Comparison of ENCODE assay signal across 20 cellular contexts in genomic region chr17:15947976-15948752, GRCh38. TPM values are rescaled to one million over a fixed set of nuclear protein-coding genes. Genes with fewer than 3 reads are reported as not detected.
DNase-seq lines count a peak whose midpoint lies in the region; ATAC-seq, FAIRE-seq and TF ChIP-seq lines count a peak whose summit lies in the region.
"Had no signal": no experiment of that assay in that cellular context is flagged by ENCODE, and none has a peak within 500 bp of the region (broad histone marks: within the 10 kb centered on the region; RNA-seq: fewer than 3 reads in every experiment).

No MANE protein-coding gene starts in this region.

- no peak for DNase-seq in IMR-90
- DNase-seq in bronchial epithelial cell (ENCODE audit: low read depth): peak; percentile 56
- DNase-seq in iPS-NIHi7 (ENCODE audit: extremely low spot score): peak; percentile 10
- peak; percentile 55 for DNase-seq in spleen
- DNase-seq in NCI-H1417 treated with DMSO at 0.1 percent for 48 hours (lab: John Stamatoyannopoulos, UW): no peak
- DNase-seq in SKM-1 treated with dmso at 0.1 percent for 144 hours (lab: John Stamatoyannopoulos, UW; ENCODE audit: unreplicated experiment): no peak
- no peak for DNase-seq in NCI-H2029 (lab: John Stamatoyannopoulos, UW)
- DNase-seq: activated CD4-positive, alpha-beta memory T cell treated with anti-CD3 and anti-CD28 coated beads, Interleukin-2, amount 10 ng/mL, durations not matched to agents 7 days and 5 days; activated naive CD4-positive, alpha-beta T cell treated with Interleukin-2 at 50 U/mL for 16 hours; DMS79 treated with DMSO at 0.1 percent for 48 hours; NCI-H1105; NCI-H2107; NCI-H510A; nucleus accumbens; SHP77 treated with DMSO at 0.1 percent for 48 hours; stimulated activated CD4-positive, alpha-beta T cell treated with anti-CD3 and anti-CD28 coated beads, Interleukin-15, amount 100 ng/mL, for 24 hours; T-helper 17 cell; testis had no signal

- no peak overlapping the region for H2AFZ ChIP-seq in IMR-90 (replicated peaks; ENCODE audit: low read length, poor library complexity)

- H3K4me3 ChIP-seq in IMR-90 (ENCODE audit: insufficient read depth, low read depth, low read length) (no peak overlapping the region), bronchial epithelial cell (ENCODE audit: low read depth, low read length) (no peak overlapping the region), spleen (no peak overlapping the region)
- H3K4me3 ChIP-seq: gastroesophageal sphincter, testis had no signal

- H2AK5ac ChIP-seq in IMR-90 (ENCODE audit: low read depth, low read length): peak overlapping the region; percentile 56

- no peak for TF ChIP-seq POLR2A in IMR-90 (IDR thresholded peaks at IDR 0.05; ENCODE audit: low read depth, low read length)
- no peak for TF ChIP-seq POLR2A in spleen (IDR thresholded peaks at IDR 0.05)

- no peak overlapping the region for H3K4me2 ChIP-seq in IMR-90 (ENCODE audit: low read depth, low read length)

- H4K91ac ChIP-seq in IMR-90 (ENCODE audit: insufficient read depth, low read depth, low read length): peak overlapping the region; percentile 10; the same call in 1 of the 2 replicates

- no peak for FAIRE-seq in bronchial epithelial cell (lab: Jason Lieb, UNC)

- no peak overlapping the region for H3K27ac ChIP-seq in IMR-90 (ENCODE audit: insufficient read depth, low read length)
- H3K27ac ChIP-seq in spleen: no peak overlapping the region
- H3K27ac ChIP-seq: testis had no signal

- BruUV-seq in IMR-90 (replicated peaks; lab: Mats Ljungman, UMichigan): no TSS peak

- H3K56ac ChIP-seq in IMR-90 (ENCODE audit: extremely low read depth, insufficient read depth, low read length): no peak overlapping the region

- H3K4ac ChIP-seq in IMR-90 (ENCODE audit: low read depth, low read length): peak overlapping the region; percentile 49

- no peak overlapping the region for H2BK5ac ChIP-seq in IMR-90 (ENCODE audit: low read depth, low read length, poor library complexity, severe bottlenecking)

- H3K27me3 ChIP-seq in IMR-90 (ENCODE audit: control insufficient read depth, insufficient read depth, low read length): no peaks in the 10 kb centered on the region
- no peaks in the 10 kb centered on the region for H3K27me3 ChIP-seq in bronchial epithelial cell (ENCODE audit: control insufficient read depth, insufficient read depth, low read length)
- peaks cover 0 to 57% (median 21%) of the 10 kb centered on the region in 7 donors for H3K27me3 ChIP-seq in spleen (replicated peaks in 1 of 7)
- H3K27me3 ChIP-seq: testis had no signal

- ATAC-seq in IMR-90 (ENCODE audit: low read depth) (no peak), HG02981 (IDR thresholded peaks at IDR 0.05; ENCODE audit: unreplicated experiment) (no peak)
- ATAC-seq: gastroesophageal sphincter, T-helper 17 cell had no signal

- H3K4me1 ChIP-seq in IMR-90 (ENCODE audit: control insufficient read depth, insufficient read depth, low read length) (peaks cover 20% of the 10 kb centered on the region), spleen (peaks cover 15 to 40% (median 27%) of the 10 kb centered on the region in 6 donors)

- H2BK120ac ChIP-seq in IMR-90 (ENCODE audit: low read depth, low read length): no peak overlapping the region; the same call in 1 of the 2 replicates

- H3K23ac ChIP-seq in IMR-90 (ENCODE audit: low read depth, low read length): no peak overlapping the region

- WGBS in IMR-90 (ENCODE audit: extremely low coverage in 2 of 2, insufficient read length in 1 of 2), 2 experiments: 100% methylated on average over 2 of the region's 16 CpGs; no CpG with 5 or more reads in 1 of the 2 experiments
- 81 to 89% (median 89%) methylated on average over 10 to 16 of the region's 16 CpGs for WGBS in spleen, 5 donors

- H2BK15ac ChIP-seq in IMR-90 (ENCODE audit: low read depth, low read length): peak overlapping the region; percentile 58; the same call in 1 of the 3 replicates

- H4K8ac ChIP-seq in IMR-90 (ENCODE audit: low read depth in 2 of 2, low read length in 2 of 2): no peak overlapping the region

- in situ Hi-C loops in IMR-90 (cut with MboI; ENCODE audit: low sequenced_read_pairs): no loop called here

- H3K14ac ChIP-seq in IMR-90 (replicated peaks; ENCODE audit: low read depth, low read length): 0 out of 2 replicates have a peak overlapping the region, but pooled peaks have one; percentile 4

- CTCF ChIA-PET in IMR-90 (lab: Yijun Ruan, JAX): no interaction called here

- POLR2A ChIA-PET in IMR-90 (lab: Charles Lee; ENCODE audit: unreplicated experiment): interaction anchor here (1.2 kb wide), 1 partner anchor 10 kb away, joined by 5 read pairs; no protein-coding TSS in a partner anchor

- peaks cover 14% of the 10 kb centered on the region; the same call in 1 of the 2 replicates for H3K9me1 ChIP-seq in IMR-90 (ENCODE audit: insufficient read depth, low read length)

- no peak overlapping the region for H4K5ac ChIP-seq in IMR-90 (ENCODE audit: low read depth, low read length)

- no peak overlapping the region for H3K9ac ChIP-seq in IMR-90 (ENCODE audit: low read depth, low read length)

- dilution Hi-C loops in IMR-90 (cut with HindIII; ENCODE audit: low sequenced_read_pairs, unreplicated experiment): no loop called here

- H2BK20ac ChIP-seq in IMR-90 (ENCODE audit: low read depth, low read length): no peak overlapping the region

- TF ChIP-seq RAD21 in IMR-90 (IDR thresholded peaks at IDR 0.05; ENCODE audit: low read length): no peak

- no peaks in the 10 kb centered on the region for H4K20me1 ChIP-seq in IMR-90 (ENCODE audit: insufficient read depth, low read length)

- TF ChIP-seq CTCF in IMR-90 (conservative IDR thresholded peaks at IDR 0.05; ENCODE audit: low read depth, low read length): no peak
- no peak for TF ChIP-seq CTCF in bronchial epithelial cell (IDR thresholded peaks at IDR 0.05; ENCODE audit: insufficient read depth, low read length, severe bottlenecking)
- no peak for TF ChIP-seq CTCF in spleen (IDR thresholded peaks at IDR 0.05 in 8 of 11, conservative IDR thresholded peaks at IDR 0.05 in 3 of 11)

- H3K9me3 ChIP-seq in IMR-90 (ENCODE audit: control insufficient read depth, insufficient read depth, low read length) (no peaks in the 10 kb centered on the region), spleen (no peaks in the 10 kb centered on the region)
- H3K9me3 ChIP-seq: gastroesophageal sphincter, testis had no signal

- H3K18ac ChIP-seq in IMR-90 (ENCODE audit: low read depth, low read length): no peak overlapping the region

- peaks cover 17 to 45% of the 10 kb centered on the region in 2 experiments for H3K79me1 ChIP-seq in IMR-90 (ENCODE audit: low read depth in 1 of 2, low read length in 2 of 2)

- intact Hi-C loops in IMR-90 (cut with micrococcal nuclease) (no loop called here), spleen (cut with DNase I; ENCODE audit: low total_unique reads) (no loop called here)

- H3K36me3 ChIP-seq in IMR-90 (ENCODE audit: control insufficient read depth, insufficient read depth, low read length): 0 out of 2 replicates have a peak, but pooled peaks cover 2% of the 10 kb centered on the region
- H3K36me3 ChIP-seq in bronchial epithelial cell (ENCODE audit: control insufficient read depth, insufficient read depth, low read length): peaks cover 8% of the 10 kb centered on the region
- no peaks in the 10 kb centered on the region for H3K36me3 ChIP-seq in spleen
- H3K36me3 ChIP-seq: gastroesophageal sphincter had no signal

- H2AK9ac ChIP-seq in IMR-90 (replicated peaks; ENCODE audit: low read depth, low read length, poor library complexity): peak overlapping the region; percentile 94

TF ChIP-seq in IMR-90, 13 proteins besides CTCF, POLR2A, EP300 and RAD21 (continues in another document):
- TF ChIP-seq RFX5 (IDR thresholded peaks at IDR 0.05; ENCODE audit: low read depth, low read length) (no peak), FOS (IDR thresholded peaks at IDR 0.05; ENCODE audit: low read depth, low read length) (no peak), MXI1 (IDR thresholded peaks at IDR 0.05; ENCODE audit: borderline replicate concordance, low read depth, low read length) (no peak), NFE2L2 (IDR thresholded peaks at IDR 0.05; ENCODE audit: low read depth, low read length) (no peak), CHD1 (IDR thresholded peaks at IDR 0.05; ENCODE audit: low read depth, low read length) (no peak), MAFK (IDR thresholded peaks at IDR 0.05; ENCODE audit: low read depth, low read length) (no peak), SMC3 (IDR thresholded peaks at IDR 0.05; ENCODE audit: low read depth, low read length) (no peak), USF2 (IDR thresholded peaks at IDR 0.05; ENCODE audit: low read depth, low read length) (no peak), BHLHE40 (IDR thresholded peaks at IDR 0.05; ENCODE audit: low read depth, low read length) (no peak), CEBPB (IDR thresholded peaks at IDR 0.05; ENCODE audit: low read depth, low read length) (no peak), MAZ (IDR thresholded peaks at IDR 0.05; ENCODE audit: borderline replicate concordance, low read depth, low read length) (no peak)

RNA-seq across cellular contexts. Expression of gene ADORA2B, which starts 3.2 kb away (rescaled TPM):
- 5.2 and 5.8 TPM in 2 replicates for total RNA-seq in IMR-90 (2012; rRNA removed)
- polyA plus RNA-seq in IMR-90 (2012; rRNA removed): 5.5 and 6.1 TPM in 2 replicates
- 2.7 and 7.4 TPM in 2 replicates for polyA plus RNA-seq in IMR-90 (2012; cell fraction: cytosol; rRNA removed)
- 2.3 and 3.4 TPM in 2 replicates for polyA plus RNA-seq in IMR-90 (2012; cell fraction: nucleus; rRNA removed; ENCODE audit: low replicate concordance)
- 26.2 and 36.1 TPM in 2 replicates for total RNA-seq in bronchial epithelial cell
- 1 to 10 TPM in 2 of 7 donors, under 1 TPM in 3, not detected in 2; 0.77 to 2.7 (median 0.92) TPM for total RNA-seq in spleen
- under 1 TPM; 0.13 to 0.23 (median 0.16) TPM for polyA plus RNA-seq in spleen

RNA-seq across cellular contexts. Expression of gene ZSWIM7, which starts 51.3 kb away (rescaled TPM):
- 6.8 and 7.2 TPM in 2 replicates for total RNA-seq in IMR-90 (2012; rRNA removed)
- polyA plus RNA-seq in IMR-90 (2012; rRNA removed): 12.0 and 12.1 TPM in 2 replicates
- 10.1 and 14.0 TPM in 2 replicates for polyA plus RNA-seq in IMR-90 (2012; cell fraction: cytosol; rRNA removed)
- polyA plus RNA-seq in IMR-90 (2012; cell fraction: nucleus; rRNA removed; ENCODE audit: low replicate concordance): 12.9 and 28.1 TPM in 2 replicates
- total RNA-seq in bronchial epithelial cell: 24.2 and 41.1 TPM in 2 replicates
- 10 to 100 TPM; 13.4 to 40.4 (median 20.7) TPM for total RNA-seq in spleen
- 10 to 100 TPM; 32.8 to 47.6 (median 42.3) TPM for polyA plus RNA-seq in spleen

RNA-seq across cellular contexts. Expression of gene TTC19, which starts 51.5 kb away (rescaled TPM):
- 12.9 and 19.2 TPM in 2 replicates for total RNA-seq in IMR-90 (2012; rRNA removed)
- polyA plus RNA-seq in IMR-90 (2012; rRNA removed): 6.0 and 8.3 TPM in 2 replicates
- 2.3 and 6.1 TPM in 2 replicates for polyA plus RNA-seq in IMR-90 (2012; cell fraction: cytosol; rRNA removed)
- 5.9 and 8.4 TPM in 2 replicates for polyA plus RNA-seq in IMR-90 (2012; cell fraction: nucleus; rRNA removed; ENCODE audit: low replicate concordance)
- total RNA-seq in bronchial epithelial cell: 32.5 and 34.8 TPM in 2 replicates
- 10 to 100 TPM; 29.9 to 59.9 (median 36.6) TPM for total RNA-seq in spleen
- polyA plus RNA-seq in spleen: 10 to 100 TPM; 14.6 to 20.3 (median 15.2) TPM

Comparison
In these comparisons a context has a peak if more than half of its experiments do, and no peak if none do; other contexts are left out.
1. DNase-seq: peak in bronchial epithelial cell (single experiment), iPS-NIHi7 (single experiment) and spleen (single experiment); none in IMR-90 (single experiment), NCI-H1417 treated with DMSO at 0.1 percent for 48 hours (single experiment), SKM-1 treated with dmso at 0.1 percent for 144 hours (single experiment) and NCI-H2029 (single experiment).